ENCODE assay signal across 11 cellular contexts in genomic region chr19:11141937-11142527, GRCh38. TPM values are rescaled to one million over a fixed set of nuclear protein-coding genes. Genes with fewer than 3 reads are reported as not detected.
DNase-seq lines count a peak whose midpoint lies in the region; ATAC-seq and TF ChIP-seq lines count a peak whose summit lies in the region.
"Had no signal": no experiment of that assay in that cellular context is flagged by ENCODE, and none has a peak within 500 bp of the region (broad histone marks: within the 10 kb centered on the region; RNA-seq: fewer than 3 reads in every experiment).

No MANE protein-coding gene starts in this region.

- H3K4me3 ChIP-seq in heart left ventricle (no peak overlapping the region), dorsolateral prefrontal cortex (peak overlapping the region in 6 of 59 donors; percentile 13 to 34 (median 26)), mucosa of stomach (ENCODE audit: low read length) (no peak overlapping the region), uterus (no peak overlapping the region)

- H3K4me1 ChIP-seq in heart left ventricle (peaks cover 25 to 69% (median 54%) of the 10 kb centered on the region in 12 donors), mucosa of stomach (ENCODE audit: control insufficient read depth, insufficient read depth, low read length) (peaks cover 49% of the 10 kb centered on the region), uterus (peaks cover 12 to 34% of the 10 kb centered on the region in 2 donors)

- no peak overlapping the region for H3K4me3 Mint-ChIP-seq in CD14-positive monocyte
- H3K4me3 Mint-ChIP-seq: activated T-helper 1 cell treated with anti-CD3 and anti-CD28 coated beads, Interleukin-12 subunit alpha, Interleukin-12 subunit beta, Interleukin-2, Interleukin-4 antibody, amounts not matched to agents 30 ng/mL and 10 ng/mL and 1 ng/mL, durations not matched to agents 14 hours and 24 hours and 36 hours; naive B cell had no signal

- H3K27me3 ChIP-seq in heart left ventricle (no peaks in the 10 kb centered on the region), dorsolateral prefrontal cortex (no peaks in the 10 kb centered on the region), mucosa of stomach (ENCODE audit: control insufficient read depth, insufficient read depth, low read length) (no peaks in the 10 kb centered on the region), uterus (no peaks in the 10 kb centered on the region)

- ATAC-seq in heart left ventricle (no peak), Right ventricle myocardium inferior (no peak), HG03469 (IDR thresholded peaks at IDR 0.05; ENCODE audit: unreplicated experiment) (no peak)

- TF ChIP-seq CTCF in heart left ventricle (IDR thresholded peaks at IDR 0.05) (peak in 2 of 12 donors; percentile 13 to 23), dorsolateral prefrontal cortex (IDR thresholded peaks at IDR 0.05 in 54 of 56, conservative IDR thresholded peaks at IDR 0.05 in 2 of 56; ENCODE audit: low read depth in 1 of 56, partially characterized antibody in 56 of 56) (no peak), uterus (IDR thresholded peaks at IDR 0.05) (peak in 1 of 4 experiments; percentile 3), CD14-positive monocyte (IDR thresholded peaks at IDR 0.05) (no peak)

- no peaks in the 10 kb centered on the region for H3K36me3 ChIP-seq in heart left ventricle
- H3K36me3 ChIP-seq in mucosa of stomach (ENCODE audit: control insufficient read depth, insufficient read depth, low read length) = no peaks in the 10 kb centered on the region
- H3K36me3 ChIP-seq in uterus = no peaks in the 10 kb centered on the region

- H3K27me3 Mint-ChIP-seq in CD14-positive monocyte (ENCODE audit: low read depth in 3 of 3) = peaks cover 16 to 21% (median 17%) of the 10 kb centered on the region in 3 donors

- peaks cover 0 to 6% (median 2%) of the 10 kb centered on the region in 7 donors for H3K9me3 Mint-ChIP-seq in CD14-positive monocyte
- H3K9me3 Mint-ChIP-seq: activated T-helper 1 cell treated with anti-CD3 and anti-CD28 coated beads, Interleukin-12 subunit alpha, Interleukin-12 subunit beta, Interleukin-2, Interleukin-4 antibody, amounts not matched to agents 30 ng/mL and 10 ng/mL and 1 ng/mL, durations not matched to agents 14 hours and 24 hours and 36 hours had no signal

- H3K9me3 ChIP-seq in heart left ventricle = peaks cover 0 to 5% (median 0%) of the 10 kb centered on the region in 12 donors
- H3K9me3 ChIP-seq in mucosa of stomach (ENCODE audit: control insufficient read depth, low read length) = no peaks in the 10 kb centered on the region
- no peaks in the 10 kb centered on the region for H3K9me3 ChIP-seq in uterus

- intact Hi-C loops in heart left ventricle (cut with DNase I) = loop anchor here in 5 of 10 donors (1.0 to 2.0 kb wide), 4 partner anchors 23 to 61 kb away; partner anchors contain the start of gene KANK2 (in 2 of the 5)
- intact Hi-C loops in Right ventricle myocardium inferior (cut with DNase I) = loop anchor here (2.0 kb wide), 1 partner anchor 15 kb away; no protein-coding TSS in a partner anchor
- intact Hi-C loops in dorsolateral prefrontal cortex (cut with DNase I) = no loop called here
- intact Hi-C loops in uterus (cut with DNase I; ENCODE audit: low total_unique reads) = no loop called here
- intact Hi-C loops in CD14-positive monocyte (cut with micrococcal nuclease) = no loop called here

- peaks cover 38% of the 10 kb centered on the region for H3K4me1 Mint-ChIP-seq in CD14-positive monocyte

- DNase-seq in heart left ventricle = peak in 1 of 5 donors; percentile 54
- no peak for DNase-seq in Right ventricle myocardium inferior (ENCODE audit: missing footprints)
- DNase-seq in dorsolateral prefrontal cortex = no peak
- peak in 1 of 2 donors; percentile 53 for DNase-seq in uterus
- DNase-seq in NOMO-1 treated with dmso at 0.1 percent for 144 hours (lab: John Stamatoyannopoulos, UW; ENCODE audit: unreplicated experiment) = no peak
- no peak for DNase-seq in CD14-positive monocyte (ENCODE audit: low spot score)
- DNase-seq: naive B cell, NCI-H187 treated with DMSO at 0.1 percent for 48 hours had no signal

- H3K27ac ChIP-seq in heart left ventricle = peak overlapping the region; percentile 60 to 100 (median 98)
- peak overlapping the region in 36 of 59 donors; percentile 2 to 93 (median 79) for H3K27ac ChIP-seq in dorsolateral prefrontal cortex
- peak overlapping the region; percentile 95 to 99 for H3K27ac ChIP-seq in uterus

- TF ChIP-seq POLR2A in heart left ventricle (IDR thresholded peaks at IDR 0.05) (no peak), uterus (IDR thresholded peaks at IDR 0.05) (no peak)

- H3K27ac Mint-ChIP-seq in CD14-positive monocyte = no peak overlapping the region
- H3K27ac Mint-ChIP-seq: activated T-helper 1 cell treated with anti-CD3 and anti-CD28 coated beads, Interleukin-12 subunit alpha, Interleukin-12 subunit beta, Interleukin-2, Interleukin-4 antibody, amounts not matched to agents 30 ng/mL and 10 ng/mL and 1 ng/mL, durations not matched to agents 14 hours and 24 hours and 36 hours had no signal

- H3K36me3 Mint-ChIP-seq in CD14-positive monocyte = peaks cover 16 to 31% of the 10 kb centered on the region in 2 donors

- peak overlapping the region; percentile 59 for H3K9ac ChIP-seq in mucosa of stomach (ENCODE audit: low read length)

- 60 to 65% (median 62%) methylated on average over 7 to 9 of the region's 9 CpGs for WGBS in heart left ventricle, 4 donors

RNA-seq across cellular contexts. Expression of gene SPC24, which starts 13.6 kb away (rescaled TPM):
- total RNA-seq in heart left ventricle (10 to 100 TPM in 1 of 9 donors, 1 to 10 TPM in 8; 1.7 to 10.7 (median 5.2) TPM), Right ventricle myocardium inferior (8.6 TPM), dorsolateral prefrontal cortex (1 to 10 TPM in 102 of 120 experiments, under 1 TPM in 17, not detected in 1; 0.44 to 4.9 (median 1.8) TPM), uterus (10 to 100 TPM in 1 of 4 donors, 1 to 10 TPM in 3; 1.8 to 21.8 (median 2.6) TPM)
- polyA plus RNA-seq in heart left ventricle (1 to 10 TPM; 1.4 to 3.0 TPM), CD14-positive monocyte (under 1 TPM in 1 of 2 donors, not detected in 1; 0.27 TPM)

RNA-seq across cellular contexts. Expression of gene LDLR, which starts 52.8 kb away (rescaled TPM):
- total RNA-seq in heart left ventricle = 10 to 100 TPM in 8 of 9 donors, 1 to 10 TPM in 1; 4.3 to 30.9 (median 19.0) TPM
- 10 to 100 TPM in 1 of 2 donors, 1 to 10 TPM in 1; 4.5 to 45.9 TPM for polyA plus RNA-seq in heart left ventricle
- total RNA-seq in Right ventricle myocardium inferior = 12.8 TPM
- total RNA-seq in dorsolateral prefrontal cortex = 10 to 100 TPM; 14.7 to 92.5 (median 30.9) TPM
- 10 to 100 TPM in 3 of 4 donors, 1 to 10 TPM in 1; 7.9 to 55.3 (median 48.8) TPM for total RNA-seq in uterus
- polyA plus RNA-seq in CD14-positive monocyte = 10 to 100 TPM; 19.8 to 21.2 TPM

RNA-seq across cellular contexts. Expression of gene KANK2, which starts 55.3 kb away (rescaled TPM):
- total RNA-seq in heart left ventricle (1,000 to 10,000 TPM in 1 of 9 donors, 100 to 1,000 TPM in 8; 232 to 1,831 (median 296) TPM), Right ventricle myocardium inferior (434 TPM), dorsolateral prefrontal cortex (10 to 100 TPM; 13.8 to 97.3 (median 30.1) TPM), uterus (100 to 1,000 TPM; 326 to 762 (median 535) TPM)
- polyA plus RNA-seq in heart left ventricle (100 to 1,000 TPM; 275 to 281 TPM), CD14-positive monocyte (under 1 TPM; 0.40 to 0.64 TPM)
